7 cellular contexts compared by ENCODE assay signal in genomic region chr1:2212167-2212541, GRCh38. TPM values are rescaled to one million over a fixed set of nuclear protein-coding genes. Genes with fewer than 3 reads are reported as not detected.
DNase-seq lines count a peak whose midpoint lies in the region; ATAC-seq and TF ChIP-seq lines count a peak whose summit lies in the region.

No MANE protein-coding gene starts in this region.

- H3K9me3 ChIP-seq in RWPE2 (ENCODE audit: severe bottlenecking) (no peaks in the 10 kb centered on the region), endocrine pancreas (ENCODE audit: control insufficient read depth, low read length) (no peaks in the 10 kb centered on the region), mucosa of stomach (ENCODE audit: control insufficient read depth, low read length) (no peaks in the 10 kb centered on the region), transverse colon (no peaks in the 10 kb centered on the region)
- H3K9me3 ChIP-seq in CD8-positive, alpha-beta memory T cell (ENCODE audit: low read length), result no peaks in the 10 kb centered on the region

- intact Hi-C loops in transverse colon (cut with DNase I; ENCODE audit: low total_unique reads), result no loop called here
- intact Hi-C loops in natural killer cell (cut with micrococcal nuclease), result no loop called here

- H3K4me1 ChIP-seq in RWPE2 (ENCODE audit: insufficient read depth, poor library complexity, severe bottlenecking) (peaks cover 23% of the 10 kb centered on the region), endocrine pancreas (ENCODE audit: control insufficient read depth, insufficient read depth, low read length) (no peaks in the 10 kb centered on the region), mucosa of stomach (ENCODE audit: control insufficient read depth, insufficient read depth, low read length) (peaks cover 48% of the 10 kb centered on the region), transverse colon (peaks cover 41 to 59% (median 49%) of the 10 kb centered on the region in 4 donors)
- H3K4me1 ChIP-seq in CD8-positive, alpha-beta memory T cell (ENCODE audit: insufficient read depth, low read length), result peaks cover 15% of the 10 kb centered on the region

- CTCF ChIA-PET in CD8-positive, alpha-beta memory T cell (lab: Charles Lee), result interaction anchor here (1.3 to 1.6 kb wide), 2 partner anchors 9 to 13 kb away, joined by 4 read pairs; no protein-coding TSS in a partner anchor

- POLR2A ChIA-PET in CD8-positive, alpha-beta memory T cell (lab: Charles Lee), result no interaction called here

- in situ Hi-C loops in transverse colon (cut with MboI; ENCODE audit: low pct_ligation_motif_present in 1 of 4, low pct_unique_long_range_greater_than_20kb in 1 of 4, low sequenced_read_pairs in 3 of 4), result loop anchor here in 2 of 4 donors (25.0 kb wide), 1 partner anchor 100 kb away; no protein-coding TSS in a partner anchor

- H3K27me3 ChIP-seq in RWPE2 (ENCODE audit: insufficient read depth, poor library complexity, severe bottlenecking) (no peaks in the 10 kb centered on the region), endocrine pancreas (ENCODE audit: control insufficient read depth, insufficient read depth, low read length) (no peaks in the 10 kb centered on the region), mucosa of stomach (ENCODE audit: control insufficient read depth, insufficient read depth, low read length) (peaks cover 3% of the 10 kb centered on the region), transverse colon (no peaks in the 10 kb centered on the region)
- H3K27me3 ChIP-seq in CD8-positive, alpha-beta memory T cell (ENCODE audit: insufficient read depth, low read length, poor library complexity, severe bottlenecking), result no peaks in the 10 kb centered on the region

- H3K9ac ChIP-seq in endocrine pancreas (ENCODE audit: control insufficient read depth, insufficient read depth, low read length) (peak overlapping the region; percentile 60), mucosa of stomach (ENCODE audit: low read length) (peak overlapping the region; percentile 86)

- no peaks in the 10 kb centered on the region for H3K9me3 Mint-ChIP-seq in CD8-positive, alpha-beta memory T cell
- no peaks in the 10 kb centered on the region for H3K9me3 Mint-ChIP-seq in immature natural killer cell
- no peaks in the 10 kb centered on the region for H3K9me3 Mint-ChIP-seq in natural killer cell

- H3K36me3 ChIP-seq in RWPE2 (ENCODE audit: low read depth) (no peaks in the 10 kb centered on the region), endocrine pancreas (ENCODE audit: control insufficient read depth, insufficient read depth, low read length) (no peaks in the 10 kb centered on the region), mucosa of stomach (ENCODE audit: control insufficient read depth, insufficient read depth, low read length) (no peaks in the 10 kb centered on the region), transverse colon (no peaks in the 10 kb centered on the region)
- H3K36me3 ChIP-seq in CD8-positive, alpha-beta memory T cell (ENCODE audit: insufficient read depth, low read length), result no peaks in the 10 kb centered on the region

- TF ChIP-seq EP300 in transverse colon (IDR thresholded peaks at IDR 0.05; ENCODE audit: low read depth), result no peak

- peaks cover 0 to 9% (median 0%) of the 10 kb centered on the region in 3 donors for H3K4me1 Mint-ChIP-seq in CD8-positive, alpha-beta memory T cell
- H3K4me1 Mint-ChIP-seq in immature natural killer cell, result no peaks in the 10 kb centered on the region
- no peaks in the 10 kb centered on the region for H3K4me1 Mint-ChIP-seq in natural killer cell

- WGBS in transverse colon (ENCODE audit: low coverage in 1 of 2), 2 donors, result 53% methylated on average over 15 of the region's 15 CpGs; no CpG with 5 or more reads in 1 of the 2 donors

- no peak for TF ChIP-seq POLR2A in transverse colon (IDR thresholded peaks at IDR 0.05)

- DNase-seq in RWPE2 (ENCODE audit: low spot score) (no peak), transverse colon (peak; percentile 16), immature natural killer cell (no peak), natural killer cell (no peak)
- DNase-seq in CD8-positive, alpha-beta memory T cell, result no peak

- peak overlapping the region in 2 of 8 donors; percentile 29 to 71 for H3K27ac Mint-ChIP-seq in CD8-positive, alpha-beta memory T cell
- H3K27ac Mint-ChIP-seq in immature natural killer cell, result peak overlapping the region in 1 of 6 donors; percentile 53
- no peak overlapping the region for H3K27ac Mint-ChIP-seq in natural killer cell

- H3K27ac ChIP-seq in RWPE2 (ENCODE audit: poor library complexity, severe bottlenecking) (peak overlapping the region; percentile 84), transverse colon (peak overlapping the region; percentile 90 to 97 (median 96))
- no peak overlapping the region for H3K27ac ChIP-seq in CD8-positive, alpha-beta memory T cell (ENCODE audit: low read depth, low read length)

- no peak for TF ChIP-seq CTCF in RWPE2 (IDR thresholded peaks at IDR 0.05; ENCODE audit: poor library complexity, severe bottlenecking)
- no peak for TF ChIP-seq CTCF in transverse colon (IDR thresholded peaks at IDR 0.05)
- TF ChIP-seq CTCF in natural killer cell (IDR thresholded peaks at IDR 0.05), result no peak

- H3K27me3 Mint-ChIP-seq in CD8-positive, alpha-beta memory T cell, result no peaks in the 10 kb centered on the region
- H3K27me3 Mint-ChIP-seq in immature natural killer cell (ENCODE audit: low read depth in 3 of 3), result peaks cover 0 to 5% (median 0%) of the 10 kb centered on the region in 3 donors
- peaks cover 0 to 3% of the 10 kb centered on the region in 2 donors for H3K27me3 Mint-ChIP-seq in natural killer cell (ENCODE audit: low read depth in 2 of 2)

- H3K4me3 ChIP-seq in RWPE2 (ENCODE audit: severe bottlenecking) (no peak overlapping the region), endocrine pancreas (ENCODE audit: control insufficient read depth, insufficient read depth, low read length) (no peak overlapping the region), mucosa of stomach (ENCODE audit: low read length) (no peak overlapping the region), transverse colon (peak overlapping the region in 2 of 4 donors; percentile 24 to 36)
- H3K4me3 ChIP-seq in CD8-positive, alpha-beta memory T cell (ENCODE audit: low read length), result no peak overlapping the region

- H3K36me3 Mint-ChIP-seq in CD8-positive, alpha-beta memory T cell, result no peaks in the 10 kb centered on the region
- no peaks in the 10 kb centered on the region for H3K36me3 Mint-ChIP-seq in immature natural killer cell
- H3K36me3 Mint-ChIP-seq in natural killer cell, result no peaks in the 10 kb centered on the region

- no peak for ATAC-seq in RWPE2 (ENCODE audit: low read depth)
- no peak for ATAC-seq in natural killer cell

- peak overlapping the region in 1 of 7 donors; percentile 55 for H3K4me3 Mint-ChIP-seq in CD8-positive, alpha-beta memory T cell
- H3K4me3 Mint-ChIP-seq in immature natural killer cell (no peak overlapping the region), natural killer cell (no peak overlapping the region)

RNA-seq across cellular contexts. Expression of gene SKI, which starts 16.0 kb away (rescaled TPM):
- total RNA-seq in transverse colon (10 to 100 TPM; 24.4 to 52.4 (median 32.2) TPM), natural killer cell (100 to 1,000 TPM in 2 of 3 donors, 10 to 100 TPM in 1; 96.9 to 145 (median 140) TPM)
- 10 to 100 TPM; 35.9 to 38.4 TPM for total RNA-seq in CD8-positive, alpha-beta memory T cell
- polyA plus RNA-seq in CD8-positive, alpha-beta memory T cell, result 0.94 TPM
- 1 to 10 TPM in 1 of 3 donors, under 1 TPM in 1, not detected in 1; 0.87 to 1.0 TPM for polyA plus RNA-seq in immature natural killer cell

RNA-seq across cellular contexts. Expression of gene FAAP20, which starts 17.6 kb away (rescaled TPM):
- total RNA-seq in transverse colon, result 10 to 100 TPM; 19.4 to 84.5 (median 34.9) TPM
- 10 to 100 TPM; 65.0 to 72.5 TPM for total RNA-seq in CD8-positive, alpha-beta memory T cell
- polyA plus RNA-seq in CD8-positive, alpha-beta memory T cell, result 66.4 TPM
- polyA plus RNA-seq in immature natural killer cell, result 10 to 100 TPM; 56.7 to 99.6 (median 79.2) TPM
- 10 to 100 TPM; 40.3 to 53.0 (median 43.3) TPM for total RNA-seq in natural killer cell
